ENCODE assay signal across 9 cellular contexts in genomic region chr3:142211034-142211433, GRCh38. TPM values are rescaled to one million over a fixed set of nuclear protein-coding genes. Genes with fewer than 3 reads are reported as not detected.
DNase-seq lines count a peak whose midpoint lies in the region; ATAC-seq and TF ChIP-seq lines count a peak whose summit lies in the region.
"Had no signal": no experiment of that assay in that cellular context is flagged by ENCODE, and none has a peak within 500 bp of the region (broad histone marks: within the 10 kb centered on the region; RNA-seq: fewer than 3 reads in every experiment).

No MANE protein-coding gene starts in this region.

- no peak overlapping the region for H3K4me2 ChIP-seq in GM23248 (ENCODE audit: unreplicated experiment)

- peaks cover 8% of the 10 kb centered on the region for H3K79me2 ChIP-seq in GM23248 (ENCODE audit: insufficient read depth)

- 62% methylated on average over 3 of the region's 3 CpGs; no CpG with 5 or more reads in 1 of the 2 donors for WGBS in gastroesophageal sphincter (ENCODE audit: low coverage in 1 of 2), 2 donors
- 80 to 88% methylated on average over 3 of the region's 3 CpGs for WGBS in GM23248 (ENCODE audit: low coverage in 1 of 2, low lambda C conversion rate in 2 of 2, missing lambda C conversion rate in 2 of 2), 2 experiments

- TF ChIP-seq EP300 in gastroesophageal sphincter (IDR thresholded peaks at IDR 0.05): no peak

- H3K36me3 ChIP-seq in SJCRH30: peaks cover 8% of the 10 kb centered on the region; the same call in 1 of the 2 replicates
- H3K36me3 ChIP-seq in gastroesophageal sphincter: peaks cover 0 to 13% of the 10 kb centered on the region in 2 donors
- peaks cover 16% of the 10 kb centered on the region for H3K36me3 ChIP-seq in GM23248 (ENCODE audit: low read depth)

- no peaks in the 10 kb centered on the region for H3K9me3 ChIP-seq in SJCRH30 (replicated peaks)
- H3K9me3 ChIP-seq in gastroesophageal sphincter: no peaks in the 10 kb centered on the region
- no peaks in the 10 kb centered on the region for H3K9me3 ChIP-seq in GM23248 (ENCODE audit: low read depth)

- no peak for TF ChIP-seq POLR2A in gastroesophageal sphincter (IDR thresholded peaks at IDR 0.05)

- no peak overlapping the region for H2AFZ ChIP-seq in GM23248

- H3K27ac Mint-ChIP-seq in stimulated activated naive CD8-positive, alpha-beta T cell treated with anti-CD3 and anti-CD28 coated beads, Interleukin-15, amount 100 ng/mL, for 72 hours: no peak overlapping the region

- DNase-seq in stimulated activated naive CD8-positive, alpha-beta T cell treated with anti-CD3 and anti-CD28 coated beads, Interleukin-15, amount 100 ng/mL, for 72 hours: no peak
- DNase-seq in stimulated activated naive CD8-positive, alpha-beta T cell treated with anti-CD3 and anti-CD28 coated beads, Interleukin-15, Interleukin-2, amounts not matched to agents 100 U/mL and 50 U/mL, for 24 hours: no peak
- peak; percentile 59 to 61 for DNase-seq in SJCRH30
- no peak for DNase-seq in GM23248
- no peak for DNase-seq in NCI-H2107 treated with DMSO at 0.1 percent for 48 hours (lab: John Stamatoyannopoulos, UW; ENCODE audit: unreplicated experiment)
- no peak for DNase-seq in 8988T
- DNase-seq: activated CD4-positive, alpha-beta T cell treated with anti-CD3 and anti-CD28 coated beads for 1 hour had no signal

- ATAC-seq in stimulated activated naive CD8-positive, alpha-beta T cell treated with anti-CD3 and anti-CD28 coated beads, Interleukin-15, amount 100 ng/mL, for 72 hours: peak; percentile 64
- no peak for ATAC-seq in stimulated activated naive CD8-positive, alpha-beta T cell treated with anti-CD3 and anti-CD28 coated beads, Interleukin-15, Interleukin-2, amounts not matched to agents 100 U/mL and 50 U/mL, for 24 hours
- ATAC-seq in gastroesophageal sphincter: peak; percentile 8
- ATAC-seq in GM18502 (IDR thresholded peaks at IDR 0.05; ENCODE audit: poor library complexity, unreplicated experiment): no peak

- H3K9ac ChIP-seq in GM23248: no peak overlapping the region

- peaks cover 14% of the 10 kb centered on the region for H3F3A ChIP-seq in GM23248 (ENCODE audit: insufficient read depth)

- no peaks in the 10 kb centered on the region for H3K27me3 Mint-ChIP-seq in stimulated activated naive CD8-positive, alpha-beta T cell treated with anti-CD3 and anti-CD28 coated beads, Interleukin-15, amount 100 ng/mL, for 72 hours

- H3K27me3 ChIP-seq in SJCRH30 (no peaks in the 10 kb centered on the region), gastroesophageal sphincter (no peaks in the 10 kb centered on the region), GM23248 (replicated peaks; ENCODE audit: insufficient read depth) (no peaks in the 10 kb centered on the region)

- H4K20me1 ChIP-seq in GM23248 (ENCODE audit: insufficient read depth): peaks cover 3% of the 10 kb centered on the region; the same call in 1 of the 2 replicates

- in situ Hi-C loops in GM23248 (cut with MboI): no loop called here

- H3K9me3 Mint-ChIP-seq in stimulated activated naive CD8-positive, alpha-beta T cell treated with anti-CD3 and anti-CD28 coated beads, Interleukin-15, amount 100 ng/mL, for 72 hours: peaks cover 0 to 7% of the 10 kb centered on the region in 2 donors

- H3K27ac ChIP-seq in SJCRH30 (no peak overlapping the region), gastroesophageal sphincter (peak overlapping the region; percentile 44 to 82 (median 79)), GM23248 (no peak overlapping the region)

- H3K4me3 ChIP-seq in SJCRH30 (no peak overlapping the region), gastroesophageal sphincter (no peak overlapping the region), GM23248 (no peak overlapping the region)

- H3K4me3 Mint-ChIP-seq in stimulated activated naive CD8-positive, alpha-beta T cell treated with anti-CD3 and anti-CD28 coated beads, Interleukin-15, amount 100 ng/mL, for 72 hours: no peak overlapping the region

- TF ChIP-seq CTCF in gastroesophageal sphincter (IDR thresholded peaks at IDR 0.05): no peak

- peaks cover 8% of the 10 kb centered on the region for H3K4me1 Mint-ChIP-seq in stimulated activated naive CD8-positive, alpha-beta T cell treated with anti-CD3 and anti-CD28 coated beads, Interleukin-15, amount 100 ng/mL, for 72 hours

- H3K9me2 ChIP-seq in GM23248 (ENCODE audit: insufficient read depth): no peaks in the 10 kb centered on the region

- H3K4me1 ChIP-seq in SJCRH30: no peaks in the 10 kb centered on the region; the same call in 1 of the 2 replicates
- H3K4me1 ChIP-seq in gastroesophageal sphincter: peaks cover 0 to 24% (median 3%) of the 10 kb centered on the region in 3 donors
- peaks cover 13% of the 10 kb centered on the region for H3K4me1 ChIP-seq in GM23248 (ENCODE audit: insufficient read depth)

RNA-seq across cellular contexts. Expression of gene GK5, which starts 14.4 kb away (rescaled TPM):
- 6.5 and 10.5 TPM in 2 replicates for total RNA-seq in SJCRH30 (2014; rRNA removed; shearing (Covaris generic))
- total RNA-seq in gastroesophageal sphincter: 10 to 100 TPM; 19.0 to 35.8 (median 21.2) TPM
- 8.5 and 11.5 TPM in 2 replicates for total RNA-seq in GM23248 (2014; rRNA removed; shearing (Covaris generic))
- polyA plus RNA-seq in GM23248 (2016; fragmentation: Nextera tagmentation; extraction: Ambion mirVana): 6.1 and 7.2 TPM in 2 replicates

Comparison
In these comparisons a context has a peak if more than half of its experiments do, and no peak if none do; other contexts are left out.
1. ATAC-seq: peak in stimulated activated naive CD8-positive, alpha-beta T cell treated with anti-CD3 and anti-CD28 coated beads, Interleukin-15, amount 100 ng/mL, for 72 hours (single experiment) and gastroesophageal sphincter (single experiment); none in stimulated activated naive CD8-positive, alpha-beta T cell treated with anti-CD3 and anti-CD28 coated beads, Interleukin-15, Interleukin-2, amounts not matched to agents 100 U/mL and 50 U/mL, for 24 hours (single experiment) and GM18502 (single experiment).
2. DNase-seq: peak in SJCRH30 (2 of 2); none in stimulated activated naive CD8-positive, alpha-beta T cell treated with anti-CD3 and anti-CD28 coated beads, Interleukin-15, amount 100 ng/mL, for 72 hours (0 of 2), stimulated activated naive CD8-positive, alpha-beta T cell treated with anti-CD3 and anti-CD28 coated beads, Interleukin-15, Interleukin-2, amounts not matched to agents 100 U/mL and 50 U/mL, for 24 hours (single experiment), GM23248 (single experiment), NCI-H2107 treated with DMSO at 0.1 percent for 48 hours (single experiment) and 8988T (single experiment).
3. H3K27ac ChIP-seq: peak in gastroesophageal sphincter (4 of 4); none in SJCRH30 (single experiment) and GM23248 (single experiment).